Comparison of ENCODE assay signal across 21 cellular contexts in genomic region chr4:163243297-163243981, GRCh38.
DNase-seq lines count a peak whose midpoint lies in the region; ATAC-seq and TF ChIP-seq lines count a peak whose summit lies in the region.
"Had no signal": no experiment of that assay in that cellular context is flagged by ENCODE, and none has a peak within 500 bp of the region (broad histone marks: within the 10 kb centered on the region; RNA-seq: fewer than 3 reads in every experiment).

No MANE protein-coding gene starts in this region.

- TF ChIP-seq EP300 in suprapubic skin (IDR thresholded peaks at IDR 0.05) = no peak

- DNase-seq in SK-N-MC (ENCODE audit: low read depth, low spot score) = no peak
- DNase-seq in NCI-H1092 treated with DMSO at 0.1 percent for 48 hours (lab: John Stamatoyannopoulos, UW) = no peak
- DNase-seq in substantia nigra (lab: John Stamatoyannopoulos, UW) = no peak
- DNase-seq in suprapubic skin (ENCODE audit: low spot score in 2 of 2) = no peak
- DNase-seq in right cardiac atrium = no peak
- DNase-seq: BE2C, DMS53, GDM1, KG1, NCI-H1092, NCI-H2081 treated with DMSO at 0.1 percent for 48 hours, NCI-H2171 treated with DMSO at 0.1 percent for 48 hours, NCI-H526, PC-9, RPMI8226, SHP77 treated with DMSO at 0.1 percent for 48 hours, SK-N-SH had no signal

- H3K9me3 ChIP-seq in SK-N-MC (ENCODE audit: low read depth, low read length) (no peaks in the 10 kb centered on the region), suprapubic skin (no peaks in the 10 kb centered on the region), right cardiac atrium (ENCODE audit: control insufficient read depth, low read length) (no peaks in the 10 kb centered on the region)
- H3K9me3 ChIP-seq: A549, BE2C, SK-N-SH had no signal

- 56% methylated on average over 2 of the region's 2 CpGs for WGBS in suprapubic skin
- WGBS in right cardiac atrium = 47% methylated on average over 2 of the region's 2 CpGs

- H3K27ac ChIP-seq in SK-N-MC = peak overlapping the region; percentile 74
- H3K27ac ChIP-seq in substantia nigra (ENCODE audit: low read depth, low read length, poor library complexity, severe bottlenecking) = no peak overlapping the region
- no peak overlapping the region for H3K27ac ChIP-seq in suprapubic skin
- no peak overlapping the region for H3K27ac ChIP-seq in right cardiac atrium (ENCODE audit: low read length)
- H3K27ac ChIP-seq: A549, HL-60, PC-9 had no signal

- TF ChIP-seq POLR2A in suprapubic skin (IDR thresholded peaks at IDR 0.05) = no peak

- H3K36me3 ChIP-seq in SK-N-MC (ENCODE audit: insufficient read depth, low read length) = no peaks in the 10 kb centered on the region
- H3K36me3 ChIP-seq in suprapubic skin = no peaks in the 10 kb centered on the region
- H3K36me3 ChIP-seq: BE2C had no signal

- H3K4me1 ChIP-seq in suprapubic skin (no peaks in the 10 kb centered on the region), right cardiac atrium (ENCODE audit: control insufficient read depth, insufficient read depth, low read length) (no peaks in the 10 kb centered on the region)
- H3K4me1 ChIP-seq: A549, BE2C had no signal

- H3K9ac ChIP-seq in SK-N-MC (ENCODE audit: insufficient read length) = peak overlapping the region; percentile 44
- H3K9ac ChIP-seq: SK-N-SH had no signal

- intact Hi-C loops in right cardiac atrium (cut with DNase I) = no loop called here

- peak; percentile 58 for ATAC-seq in GM21360 (IDR thresholded peaks at IDR 0.05; ENCODE audit: unreplicated experiment)
- ATAC-seq in HG02870 (IDR thresholded peaks at IDR 0.05; ENCODE audit: unreplicated experiment) = peak; percentile 32
- no peak for ATAC-seq in right cardiac atrium
- ATAC-seq: A549 had no signal

- no peak for TF ChIP-seq CTCF in suprapubic skin (IDR thresholded peaks at IDR 0.05)

- H3K4me3 ChIP-seq in SK-N-MC (peak overlapping the region; percentile 68), suprapubic skin (no peak overlapping the region), right cardiac atrium (ENCODE audit: low read length) (no peak overlapping the region)
- H3K4me3 ChIP-seq: A549, PC-9 had no signal

- H3K27me3 ChIP-seq in suprapubic skin (no peaks in the 10 kb centered on the region), right cardiac atrium (ENCODE audit: control insufficient read depth, insufficient read depth) (no peaks in the 10 kb centered on the region)
- H3K27me3 ChIP-seq: BE2C had no signal

Comparison
In these comparisons a context has a peak if more than half of its experiments do, and no peak if none do; other contexts are left out.
1. ATAC-seq: peak in GM21360 (single experiment) and HG02870 (single experiment); none in right cardiac atrium (0 of 2).